In the genomic region with DNA sequence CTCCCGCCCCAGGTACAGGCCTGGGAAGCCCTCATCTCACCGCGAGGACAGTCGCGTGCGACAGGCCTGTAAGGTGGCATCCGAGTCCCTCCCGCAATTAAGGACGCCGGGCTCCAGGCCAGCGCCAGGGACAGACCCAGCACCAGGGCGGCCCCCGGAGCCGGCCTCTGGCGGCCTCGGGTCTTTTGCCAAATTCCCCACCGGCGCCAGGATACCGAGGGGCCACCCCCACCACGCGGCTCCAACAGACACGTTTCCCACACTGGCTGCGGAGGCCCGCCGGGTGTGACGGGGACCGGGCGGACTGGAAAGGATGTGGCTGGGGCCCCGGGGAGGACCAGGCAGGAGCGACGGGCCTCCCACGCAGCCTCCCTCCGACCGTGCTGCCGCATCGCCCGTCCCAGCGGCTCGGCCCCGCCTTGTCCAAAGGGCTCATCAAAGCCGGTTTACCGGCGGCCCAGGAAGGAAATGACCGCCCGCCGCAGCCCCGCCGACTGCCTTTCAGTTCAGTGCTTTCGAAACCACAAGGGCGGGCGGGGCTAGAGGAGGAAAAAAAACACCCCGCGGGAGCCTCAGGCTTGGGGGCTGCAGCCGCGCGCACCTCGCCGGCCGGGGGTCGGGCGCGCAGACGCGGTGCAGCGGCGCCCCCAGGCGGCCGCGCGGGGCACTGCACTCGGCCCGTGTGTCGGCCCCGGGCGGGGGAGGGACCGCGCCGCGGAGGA, we compare ENCODE assay signal across 8 cellular contexts. TPM values are rescaled to one million over a fixed set of nuclear protein-coding genes. Genes with fewer than 3 reads are reported as not detected.
DNase-seq lines count a peak whose midpoint lies in the region; ATAC-seq lines count a peak whose summit lies in the region.

No MANE protein-coding gene starts in this region.

- POLR2A ChIA-PET in CD8-positive, alpha-beta memory T cell (lab: Charles Lee): interaction anchor here (1.0 to 1.8 kb wide), 3 partner anchors 573 to 587 kb away, joined by 3 to 6 read pairs (median 3); a partner anchor contains a TSS
- POLR2A ChIA-PET in activated CD8-positive, alpha-beta T cell treated with anti-CD3 and anti-CD28 coated beads, Interleukin-2, amount 10 ng/mL, durations not matched to agents 7 days and 5 days (lab: Charles Lee): interaction anchor here (0.5 to 1.8 kb wide), 4 partner anchors 153 to 587 kb away, joined by 3 to 8 read pairs (median 4); a partner anchor contains a TSS

- H3K27me3 Mint-ChIP-seq in CD8-positive, alpha-beta memory T cell: no peaks in the 10 kb centered on the region
- H3K27me3 Mint-ChIP-seq in activated CD8-positive, alpha-beta T cell treated with anti-CD3 and anti-CD28 coated beads, Interleukin-2, amount 10 ng/mL, durations not matched to agents 7 days and 5 days (ENCODE audit: low read depth): no peaks in the 10 kb centered on the region

- no peaks in the 10 kb centered on the region for H3K27me3 ChIP-seq in CD8-positive, alpha-beta memory T cell (ENCODE audit: insufficient read depth, low read length, poor library complexity, severe bottlenecking)
- no peaks in the 10 kb centered on the region for H3K27me3 ChIP-seq in mesenchymal stem cell (ENCODE audit: control insufficient read depth in 1 of 2, insufficient read depth in 1 of 2, low read length in 2 of 2)

- peak overlapping the region; percentile 42 to 97 (median 90) for H3K27ac Mint-ChIP-seq in CD8-positive, alpha-beta memory T cell
- no peak overlapping the region for H3K27ac Mint-ChIP-seq in activated CD8-positive, alpha-beta T cell treated with anti-CD3 and anti-CD28 coated beads, Interleukin-2, amount 10 ng/mL, durations not matched to agents 7 days and 5 days

- no peak overlapping the region for H2AFZ ChIP-seq in mesenchymal stem cell (ENCODE audit: low read depth, low read length)

- peak overlapping the region; percentile 92 for H2BK15ac ChIP-seq in mesenchymal stem cell (ENCODE audit: low read depth, poor library complexity, severe bottlenecking)

- H3K4me2 ChIP-seq in mesenchymal stem cell (ENCODE audit: low read length, poor library complexity, severe bottlenecking): peak overlapping the region; percentile 77

- DNase-seq in CD8-positive, alpha-beta memory T cell: peak; percentile 88 to 95 (median 93)
- DNase-seq in NCI-H774 (lab: John Stamatoyannopoulos, UW) (peak; percentile 86), mesenchymal stem cell (peak; percentile 96)
- peak; percentile 94 for DNase-seq in activated CD8-positive, alpha-beta T cell treated with anti-CD3 and anti-CD28 coated beads, Interleukin-2, amount 10 ng/mL, durations not matched to agents 7 days and 5 days
- DNase-seq in effector CD8-positive, alpha-beta T cell (lab: John Stamatoyannopoulos, UW): peak; percentile 88
- DNase-seq in stimulated activated CD8-positive, alpha-beta memory T cell treated with anti-CD3 and anti-CD28 coated beads, Interleukin-12 subunit alpha, Interleukin-12 subunit beta, amount 100 ng/mL, for 24 hours (ENCODE audit: extremely low read depth): peak; percentile 79

- no peaks in the 10 kb centered on the region for H3K36me3 Mint-ChIP-seq in CD8-positive, alpha-beta memory T cell
- H3K36me3 Mint-ChIP-seq in activated CD8-positive, alpha-beta T cell treated with anti-CD3 and anti-CD28 coated beads, Interleukin-2, amount 10 ng/mL, durations not matched to agents 7 days and 5 days (ENCODE audit: low read depth): peaks cover 2% of the 10 kb centered on the region

- H3K36me3 ChIP-seq in CD8-positive, alpha-beta memory T cell (ENCODE audit: insufficient read depth, low read length): no peaks in the 10 kb centered on the region
- peaks cover 0 to 20% of the 10 kb centered on the region in 2 experiments for H3K36me3 ChIP-seq in mesenchymal stem cell (ENCODE audit: control insufficient read depth in 1 of 2, insufficient read depth in 2 of 2, low read depth in 1 of 2, low read length in 2 of 2)

- peak; percentile 83 for ATAC-seq in GM19397 (IDR thresholded peaks at IDR 0.05; ENCODE audit: unreplicated experiment)
- peak; percentile 50 for ATAC-seq in HG03558 (IDR thresholded peaks at IDR 0.05; ENCODE audit: extremely low read depth, unreplicated experiment)
- ATAC-seq in activated CD8-positive, alpha-beta T cell treated with anti-CD3 and anti-CD28 coated beads, Interleukin-2, amount 10 ng/mL, durations not matched to agents 7 days and 5 days: peak; percentile 80

- no peak overlapping the region for H3K23ac ChIP-seq in mesenchymal stem cell (ENCODE audit: low read length in 2 of 2)

- no peaks in the 10 kb centered on the region for H3K9me3 ChIP-seq in CD8-positive, alpha-beta memory T cell (ENCODE audit: low read length)
- H3K9me3 ChIP-seq in mesenchymal stem cell (ENCODE audit: control insufficient read depth, low read length): no peaks in the 10 kb centered on the region

- peak overlapping the region; percentile 69 to 70 for H2BK12ac ChIP-seq in mesenchymal stem cell (ENCODE audit: low read length in 2 of 2)

- H3K14ac ChIP-seq in mesenchymal stem cell (ENCODE audit: low read length in 2 of 2): peak overlapping the region in 1 of 2 experiments; percentile 53

- peak overlapping the region; percentile 93 to 98 for H3K18ac ChIP-seq in mesenchymal stem cell (ENCODE audit: low read depth in 1 of 2, low read length in 2 of 2)

- H4K8ac ChIP-seq in mesenchymal stem cell (ENCODE audit: low read length): peak overlapping the region; percentile 97

- peak overlapping the region; percentile 85 for H3K27ac ChIP-seq in CD8-positive, alpha-beta memory T cell (ENCODE audit: low read depth, low read length)
- no peak overlapping the region for H3K27ac ChIP-seq in mesenchymal stem cell (ENCODE audit: low read length, poor library complexity, severe bottlenecking)

- H3K4ac ChIP-seq in mesenchymal stem cell (ENCODE audit: low read depth in 1 of 2, low read length in 2 of 2): peak overlapping the region; percentile 33 to 92

- peak overlapping the region; percentile 4 for H2BK5ac ChIP-seq in mesenchymal stem cell (ENCODE audit: low read depth, low read length, poor library complexity, severe bottlenecking)

- peak overlapping the region; percentile 66 to 87 (median 75) for H3K4me3 Mint-ChIP-seq in CD8-positive, alpha-beta memory T cell
- peak overlapping the region; percentile 48 for H3K4me3 Mint-ChIP-seq in activated CD8-positive, alpha-beta T cell treated with anti-CD3 and anti-CD28 coated beads, Interleukin-2, amount 10 ng/mL, durations not matched to agents 7 days and 5 days

- peaks cover 11 to 23% (median 15%) of the 10 kb centered on the region in 3 donors for H3K4me1 Mint-ChIP-seq in CD8-positive, alpha-beta memory T cell
- peaks cover 38% of the 10 kb centered on the region for H3K4me1 Mint-ChIP-seq in activated CD8-positive, alpha-beta T cell treated with anti-CD3 and anti-CD28 coated beads, Interleukin-2, amount 10 ng/mL, durations not matched to agents 7 days and 5 days (ENCODE audit: low read depth)

- H3K4me1 ChIP-seq in CD8-positive, alpha-beta memory T cell (ENCODE audit: insufficient read depth, low read length): peaks cover 18% of the 10 kb centered on the region
- H3K4me1 ChIP-seq in mesenchymal stem cell (ENCODE audit: control insufficient read depth, insufficient read depth, low read depth, low read length): peaks cover 36% of the 10 kb centered on the region

- H3K9me3 Mint-ChIP-seq in CD8-positive, alpha-beta memory T cell: no peaks in the 10 kb centered on the region
- H3K9me3 Mint-ChIP-seq in activated CD8-positive, alpha-beta T cell treated with anti-CD3 and anti-CD28 coated beads, Interleukin-2, amount 10 ng/mL, durations not matched to agents 7 days and 5 days (ENCODE audit: insufficient read depth): no peaks in the 10 kb centered on the region

- peak overlapping the region; percentile 3 for H2AK5ac ChIP-seq in mesenchymal stem cell (ENCODE audit: low read length, severe bottlenecking)

- H3K4me3 ChIP-seq in CD8-positive, alpha-beta memory T cell (ENCODE audit: low read length): no peak overlapping the region
- H3K4me3 ChIP-seq in mesenchymal stem cell (ENCODE audit: insufficient read depth in 1 of 2, low read depth in 1 of 2, low read length in 2 of 2): peak overlapping the region; percentile 70 to 94

- CTCF ChIA-PET in CD8-positive, alpha-beta memory T cell (lab: Charles Lee): interaction anchor here (1.0 to 5.1 kb wide), 6 partner anchors 11 to 588 kb away, joined by 4 to 54 read pairs (median 24); a partner anchor contains a TSS
- CTCF ChIA-PET in activated CD8-positive, alpha-beta T cell treated with anti-CD3 and anti-CD28 coated beads, Interleukin-2, amount 10 ng/mL, durations not matched to agents 7 days and 5 days (lab: Charles Lee): interaction anchor here (0.6 to 3.8 kb wide), 10 partner anchors 11 to 588 kb away, joined by 3 to 56 read pairs (median 10); a partner anchor contains a TSS

- 2% methylated on average over 63 of the region's 79 CpGs for WGBS in mesenchymal stem cell

- peak overlapping the region; percentile 98 for H2BK120ac ChIP-seq in mesenchymal stem cell (ENCODE audit: low read depth, low read length)

- H3K9ac ChIP-seq in mesenchymal stem cell (ENCODE audit: low read length): peak overlapping the region; percentile 90

- H3K79me1 ChIP-seq in mesenchymal stem cell (replicated peaks; ENCODE audit: low read length, poor library complexity, severe bottlenecking): peaks cover 56% of the 10 kb centered on the region

- peak overlapping the region; percentile 97 for H4K91ac ChIP-seq in mesenchymal stem cell (ENCODE audit: low read length)

RNA-seq across cellular contexts. Expression of a gene that starts 11.2 kb away (rescaled TPM):
- 10 to 100 TPM in 1 of 2 experiments, 1 to 10 TPM in 1; 8.3 to 10.5 TPM for total RNA-seq in CD8-positive, alpha-beta memory T cell
- 7.9 TPM for polyA plus RNA-seq in CD8-positive, alpha-beta memory T cell
- total RNA-seq in activated CD8-positive, alpha-beta T cell treated with anti-CD3 and anti-CD28 coated beads, Interleukin-2, amount 10 ng/mL, durations not matched to agents 7 days and 5 days: 10 to 100 TPM; 10.8 to 13.3 TPM
- 27.1 TPM for polyA plus RNA-seq in mesenchymal stem cell (2013, experiment 1 of 2)
- 27.1 TPM for polyA plus RNA-seq in mesenchymal stem cell (2013, experiment 2 of 2)
